Comparison of ENCODE assay signal across 23 cellular contexts in genomic region chr1:79554620-79555160, GRCh38.
DNase-seq lines count a peak whose midpoint lies in the region; ATAC-seq, FAIRE-seq and TF ChIP-seq lines count a peak whose summit lies in the region.
"Had no signal": no experiment of that assay in that cellular context is flagged by ENCODE, and none has a peak within 500 bp of the region (broad histone marks: within the 10 kb centered on the region; RNA-seq: fewer than 3 reads in every experiment).

No MANE protein-coding gene starts in this region.

- H3K4me2 ChIP-seq in GM23248 (ENCODE audit: unreplicated experiment), result no peak overlapping the region
- no peak overlapping the region for H3K4me2 ChIP-seq in K562 (ENCODE audit: insufficient read depth, low read length)
- H3K4me2 ChIP-seq: BLaER1 treated with 17β-estradiol and CSF1 and Interleukin-3, amounts not matched to agents 10 nM and 100 nM; SK-N-SH had no signal

- H2AFZ ChIP-seq in GM23248, result no peak overlapping the region
- H2AFZ ChIP-seq in K562 (ENCODE audit: low read depth, low read length), result no peak overlapping the region

- H3K4me3 ChIP-seq in GM23248 (no peak overlapping the region), K562 (no peak overlapping the region)
- H3K4me3 ChIP-seq: BLaER1 treated with 17β-estradiol and CSF1 and Interleukin-3, amounts not matched to agents 10 nM and 100 nM had no signal

- no peak for TF ChIP-seq CTCF in K562 (IDR thresholded peaks at IDR 0.05 in 2 of 3, conservative IDR thresholded peaks at IDR 0.05 in 1 of 3; ENCODE audit: insufficient read depth in 2 of 3, low read depth in 1 of 3, low read length in 3 of 3)
- no peak for TF ChIP-seq CTCF in foreskin keratinocyte (conservative IDR thresholded peaks at IDR 0.05)

- TF ChIP-seq RAD21 in K562 (CRISPR knock-in tag; conservative IDR thresholded peaks at IDR 0.05 in 1 of 2, IDR thresholded peaks at IDR 0.05 in 1 of 2), result no peak

- no TSS peak for BruUV-seq in K562 (replicated peaks; lab: Mats Ljungman, UMichigan)

- H3K9me2 ChIP-seq in GM23248 (ENCODE audit: insufficient read depth), result no peaks in the 10 kb centered on the region
- H3K9me2 ChIP-seq: SK-N-SH had no signal

- no peak overlapping the region for H3K9ac ChIP-seq in GM23248
- H3K9ac ChIP-seq in K562 (ENCODE audit: insufficient read depth in 1 of 2, low read depth in 2 of 2, low read length in 2 of 2), result no peak overlapping the region
- H3K9ac ChIP-seq: BLaER1 treated with 17β-estradiol and CSF1 and Interleukin-3, amounts not matched to agents 10 nM and 100 nM; SK-N-SH had no signal

- CTCF ChIA-PET in K562 (lab: Yijun Ruan, JAX; ENCODE audit: low intra/inter-chr PET ratio), result no interaction called here

- no peaks in the 10 kb centered on the region for H3F3A ChIP-seq in GM23248 (ENCODE audit: insufficient read depth)

- intact Hi-C loops in K562 (cut with micrococcal nuclease), result no loop called here

- no peaks in the 10 kb centered on the region for H3K36me3 ChIP-seq in GM23248 (ENCODE audit: low read depth)
- no peaks in the 10 kb centered on the region for H3K36me3 ChIP-seq in K562 (ENCODE audit: control insufficient read depth, insufficient read depth, low read length)
- H3K36me3 ChIP-seq: BLaER1 treated with 17β-estradiol and CSF1 and Interleukin-3, amounts not matched to agents 10 nM and 100 nM had no signal

- TF ChIP-seq POLR2A in K562 (conservative IDR thresholded peaks at IDR 0.05), result no peak

- in situ Hi-C loops in GM23248 (cut with MboI), result no loop called here
- in situ Hi-C loops in K562 (cut with MboI), result no loop called here

- H3K9me3 ChIP-seq in GM23248 (ENCODE audit: low read depth) (no peaks in the 10 kb centered on the region), K562 (replicated peaks; ENCODE audit: control insufficient read depth, insufficient read depth, low read depth, low read length) (no peaks in the 10 kb centered on the region)
- H3K9me3 ChIP-seq: BLaER1 treated with 17β-estradiol and CSF1 and Interleukin-3, amounts not matched to agents 10 nM and 100 nM; SK-N-SH had no signal

- TF ChIP-seq EP300 in K562 (IDR thresholded peaks at IDR 0.05; ENCODE audit: low read length), result no peak

- H3K4me1 ChIP-seq in GM23248 (ENCODE audit: insufficient read depth) (no peaks in the 10 kb centered on the region), K562 (replicated peaks in 1 of 2; ENCODE audit: control insufficient read depth in 2 of 2, insufficient read depth in 2 of 2, low read length in 2 of 2) (no peaks in the 10 kb centered on the region), foreskin keratinocyte (no peaks in the 10 kb centered on the region)
- H3K4me1 ChIP-seq: BLaER1 treated with 17β-estradiol and CSF1 and Interleukin-3, amounts not matched to agents 10 nM and 100 nM had no signal

- POLR2A ChIA-PET in K562 (lab: Yijun Ruan, JAX), result interaction anchor here (0.6 kb wide), 1 partner anchor 337 kb away, joined by 3 read pairs; no protein-coding TSS in a partner anchor

- no peaks in the 10 kb centered on the region for H3K9me1 ChIP-seq in K562 (ENCODE audit: control insufficient read depth, insufficient read depth, low read length)

- ATAC-seq in K562 (no peak), foreskin keratinocyte (peak; percentile 92), HG03565 (IDR thresholded peaks at IDR 0.05; ENCODE audit: unreplicated experiment) (no peak)
- ATAC-seq: CD8-positive, alpha-beta T cell; T-cell had no signal

- H3K27ac ChIP-seq in GM23248 (no peak overlapping the region), K562 (ENCODE audit: extremely low read depth, low read depth, low read length) (no peak overlapping the region), foreskin keratinocyte (no peak overlapping the region)
- H3K27ac ChIP-seq: BLaER1 treated with 17β-estradiol and CSF1 and Interleukin-3, amounts not matched to agents 10 nM and 100 nM; HL-60 had no signal

- FAIRE-seq in K562 (lab: Jason Lieb, UNC), result no peak
- FAIRE-seq: GM12892, GM18507 had no signal

- H3K79me2 ChIP-seq in GM23248 (ENCODE audit: insufficient read depth), result no peaks in the 10 kb centered on the region
- no peaks in the 10 kb centered on the region for H3K79me2 ChIP-seq in K562 (ENCODE audit: control insufficient read depth, insufficient read depth, low read length)

- WGBS in GM23248 (ENCODE audit: low coverage in 1 of 2, low lambda C conversion rate in 2 of 2, missing lambda C conversion rate in 2 of 2), 2 experiments, result 47 to 48% methylated on average over 5 of the region's 5 CpGs
- WGBS in K562 (ENCODE audit: insufficient coverage, low coverage, missing lambda C conversion rate), result 0% methylated on average over 5 of the region's 5 CpGs

- no peaks in the 10 kb centered on the region for H3K27me3 ChIP-seq in GM23248 (replicated peaks; ENCODE audit: insufficient read depth)
- no peaks in the 10 kb centered on the region for H3K27me3 ChIP-seq in K562 (ENCODE audit: control insufficient read depth in 2 of 2, insufficient read depth in 2 of 2, low read length in 2 of 2)
- no peaks in the 10 kb centered on the region for H3K27me3 ChIP-seq in foreskin keratinocyte
- H3K27me3 ChIP-seq: BLaER1 treated with 17β-estradiol and CSF1 and Interleukin-3, amounts not matched to agents 10 nM and 100 nM had no signal

- H4K20me1 ChIP-seq in GM23248 (ENCODE audit: insufficient read depth) (no peaks in the 10 kb centered on the region), K562 (replicated peaks; ENCODE audit: control insufficient read depth, insufficient read depth, low read length) (no peaks in the 10 kb centered on the region)
- H4K20me1 ChIP-seq: BLaER1 treated with 17β-estradiol and CSF1 and Interleukin-3, amounts not matched to agents 10 nM and 100 nM had no signal

- DNase-seq in GM23248 (peak; percentile 15), LHCN-M2 (ENCODE audit: low read depth) (peak; percentile 3), K562 (ENCODE audit: extremely low read depth in 1 of 4, low spot score in 3 of 4) (no peak), foreskin keratinocyte (peak; percentile 51 to 81), NCI-H526 (lab: John Stamatoyannopoulos, UW) (no peak)
- no peak for DNase-seq in NK-92 treated with Interleukin-12 subunit alpha and Interleukin-12 subunit beta, amount 100 ng/mL, for 24 hours (lab: John Stamatoyannopoulos, UW)
- DNase-seq: Calu3; CD8-positive, alpha-beta T cell; H7; HFFc6; KBM-7; NCI-H1417; NCI-H187; NCI-H226; NCI-H524 treated with DMSO at 0.1 percent for 48 hours; SHP77 treated with DMSO at 0.1 percent for 48 hours; SK-N-SH; T-cell had no signal

TF ChIP-seq in K562, 482 proteins besides CTCF, POLR2A, EP300 and RAD21:
- peak; percentile 64 for TF ChIP-seq MAFF (IDR thresholded peaks at IDR 0.05; ENCODE audit: low read length)
- peak; percentile 52 for TF ChIP-seq MAFG (tag; conservative IDR thresholded peaks at IDR 0.05)
- TF ChIP-seq HNRNPH1 (optimal IDR thresholded peaks at IDR 0.05; ENCODE audit: low read depth, low read length), result no peak
- TF ChIP-seq ESRRA (IDR thresholded peaks at IDR 0.05; ENCODE audit: borderline replicate concordance, low read depth), result no peak
- no peak for TF ChIP-seq ZNF143 (CRISPR knock-in tag; IDR thresholded peaks at IDR 0.05)
- peak; percentile 76 for TF ChIP-seq MAFK (IDR thresholded peaks at IDR 0.05; ENCODE audit: low read length)
- TF ChIP-seq ZNF316 (IDR thresholded peaks at IDR 0.05), result peak; percentile 63

Comparison
In these comparisons a context has a peak if more than half of its experiments do, and no peak if none do; other contexts are left out.
1. DNase-seq: peak in GM23248 (single experiment), LHCN-M2 (single experiment) and foreskin keratinocyte (2 of 2); none in K562 (0 of 4), NK-92 treated with Interleukin-12 subunit alpha and Interleukin-12 subunit beta, amount 100 ng/mL, for 24 hours (single experiment) and NCI-H526 (0 of 2).